2 cellular contexts compared by ENCODE assay signal in the genomic region with DNA sequence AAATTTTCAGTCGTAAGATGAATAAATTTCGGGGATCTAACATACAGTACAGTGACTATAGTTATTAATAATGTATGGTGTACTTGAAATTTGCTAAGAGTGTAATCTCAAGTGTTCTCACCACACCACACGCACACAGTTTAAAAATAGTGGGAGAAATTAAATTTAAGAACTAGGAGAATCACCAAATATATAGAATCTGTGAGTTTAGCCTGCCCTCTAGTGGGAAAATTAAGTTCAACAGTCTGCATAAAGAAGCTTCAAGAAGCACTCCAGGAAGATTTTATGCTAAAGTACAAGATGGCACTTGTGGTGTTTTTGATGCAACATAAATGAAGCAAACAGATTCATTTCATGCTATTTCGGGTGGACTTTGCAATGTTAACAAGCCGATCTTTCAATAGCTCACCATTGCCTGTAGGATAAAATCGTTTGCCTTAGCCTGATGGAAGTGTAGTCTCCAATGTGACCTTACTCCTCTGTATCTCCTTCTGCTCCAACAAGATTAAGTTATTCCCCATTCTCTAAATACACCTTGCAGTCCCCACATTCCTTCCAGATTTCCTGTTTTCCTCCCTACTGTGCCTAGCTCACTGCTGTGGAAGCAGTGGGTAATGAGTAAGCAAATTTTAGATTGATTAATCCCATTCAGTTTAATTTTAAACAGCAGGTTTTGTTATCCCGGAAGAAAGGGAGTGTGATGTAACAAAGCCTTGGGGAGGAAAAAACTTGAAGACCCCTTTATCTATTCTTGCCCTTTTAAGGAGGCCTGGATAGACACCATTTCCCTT.
A peak's percentile ranks its signal among the peaks of the same experiment; 100 is the strongest.
TF ChIP-seq lines count a peak whose summit lies in the region.

No MANE protein-coding gene starts in this region.

TF ChIP-seq in HEK293, 187 proteins besides CTCF, POLR2A, EP300 and RAD21:
- TF ChIP-seq ZSCAN30 (tag by site-specific recombination; IDR thresholded peaks at IDR 0.05), result no peak
- TF ChIP-seq ZNF654 (tag by site-specific recombination; IDR thresholded peaks at IDR 0.05; ENCODE audit: low read depth), result peak; percentile 93
- 0 out of 2 replicates have a peak, but pooled peaks have one; percentile 14 for TF ChIP-seq ZEB2 (tag by site-specific recombination; IDR thresholded peaks at IDR 0.05)
- peak; percentile 94 for TF ChIP-seq ZNF660 (tag by site-specific recombination; IDR thresholded peaks at IDR 0.05)
- TF ChIP-seq ZNF423 (tag by site-specific recombination; IDR thresholded peaks at IDR 0.05), result no peak

TF ChIP-seq in HepG2, 621 proteins besides CTCF, POLR2A, EP300 and RAD21:
- TF ChIP-seq ZBTB25 (CRISPR knock-in tag; IDR thresholded peaks at IDR 0.05) (0 out of 2 replicates have a peak, but pooled peaks have one; percentile 4), POLR2G (IDR thresholded peaks at IDR 0.05; ENCODE audit: low read depth, low read length) (no peak), RFXAP (CRISPR knock-in tag; IDR thresholded peaks at IDR 0.05; ENCODE audit: borderline replicate concordance) (no peak), ZNF546 (CRISPR knock-in tag; conservative IDR thresholded peaks at IDR 0.05) (no peak), KAT8 (CRISPR knock-in tag; IDR thresholded peaks at IDR 0.05) (peak; percentile 21; the same call in 1 of the 2 replicates), ZBTB34 (CRISPR knock-in tag; IDR thresholded peaks at IDR 0.05) (no peak), RORA (CRISPR knock-in tag; IDR thresholded peaks at IDR 0.05) (no peak), DMTF1 (CRISPR knock-in tag; IDR thresholded peaks at IDR 0.05) (no peak), NFE2L2 (IDR thresholded peaks at IDR 0.05; ENCODE audit: low read length) (0 out of 2 replicates have a peak, but pooled peaks have one; percentile 3), E2F1 (CRISPR knock-in tag; IDR thresholded peaks at IDR 0.05) (no peak), STAG1 (CRISPR knock-in tag; IDR thresholded peaks at IDR 0.05) (peak; percentile 85), ZFP36L1 (CRISPR knock-in tag; IDR thresholded peaks at IDR 0.05) (no peak), ZNF644 (CRISPR knock-in tag; IDR thresholded peaks at IDR 0.05; ENCODE audit: low read depth) (no peak), ZSCAN31 (CRISPR knock-in tag; IDR thresholded peaks at IDR 0.05; ENCODE audit: low read depth) (no peak), DMAP1 (CRISPR knock-in tag; IDR thresholded peaks at IDR 0.05) (no peak), ZNF232 (CRISPR knock-in tag; IDR thresholded peaks at IDR 0.05; ENCODE audit: borderline replicate concordance) (no peak), KLF6 (CRISPR knock-in tag; IDR thresholded peaks at IDR 0.05) (no peak), GZF1 (CRISPR knock-in tag; IDR thresholded peaks at IDR 0.05) (no peak), CBX1 (IDR thresholded peaks at IDR 0.05; ENCODE audit: low read depth) (no peak), ZBTB7A (CRISPR knock-in tag; IDR thresholded peaks at IDR 0.05) (no peak), TARDBP (CRISPR knock-in tag; IDR thresholded peaks at IDR 0.05) (no peak), SNRNP70 (IDR thresholded peaks at IDR 0.05; ENCODE audit: low read depth, low read length) (no peak), ZNF34 (CRISPR knock-in tag; IDR thresholded peaks at IDR 0.05; ENCODE audit: borderline replicate concordance) (no peak), ZNF841 (CRISPR knock-in tag; IDR thresholded peaks at IDR 0.05; ENCODE audit: borderline replicate concordance) (no peak), ZBTB43 (CRISPR knock-in tag; conservative IDR thresholded peaks at IDR 0.05) (no peak), GTF3A (CRISPR knock-in tag; conservative IDR thresholded peaks at IDR 0.05) (no peak), SMC3 (IDR thresholded peaks at IDR 0.05; ENCODE audit: low read length) (peak; percentile 64), ZNF225 (CRISPR knock-in tag; IDR thresholded peaks at IDR 0.05) (no peak), IRF2 (CRISPR knock-in tag; IDR thresholded peaks at IDR 0.05) (no peak), ZNF747 (CRISPR knock-in tag; IDR thresholded peaks at IDR 0.05; ENCODE audit: borderline replicate concordance) (no peak)
- TF ChIP-seq, protein P1, sequence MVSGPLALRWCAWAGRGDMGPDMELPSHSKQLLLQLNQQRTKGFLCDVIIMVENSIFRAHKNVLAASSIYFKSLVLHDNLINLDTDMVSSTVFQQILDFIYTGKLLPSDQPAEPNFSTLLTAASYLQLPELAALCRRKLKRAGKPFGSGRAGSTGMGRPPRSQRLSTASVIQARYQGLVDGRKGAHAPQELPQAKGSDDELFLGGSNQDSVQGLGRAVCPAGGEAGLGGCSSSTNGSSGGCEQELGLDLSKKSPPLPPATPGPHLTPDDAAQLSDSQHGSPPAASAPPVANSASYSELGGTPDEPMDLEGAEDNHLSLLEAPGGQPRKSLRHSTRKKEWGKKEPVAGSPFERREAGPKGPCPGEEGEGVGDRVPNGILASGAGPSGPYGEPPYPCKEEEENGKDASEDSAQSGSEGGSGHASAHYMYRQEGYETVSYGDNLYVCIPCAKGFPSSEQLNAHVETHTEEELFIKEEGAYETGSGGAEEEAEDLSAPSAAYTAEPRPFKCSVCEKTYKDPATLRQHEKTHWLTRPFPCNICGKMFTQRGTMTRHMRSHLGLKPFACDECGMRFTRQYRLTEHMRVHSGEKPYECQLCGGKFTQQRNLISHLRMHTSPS (CRISPR knock-in tag; IDR thresholded peaks at IDR 0.05; ENCODE audit: low read depth), result no peak
TF ChIP-seq in HepG2: peak in this region for 5.
